ENCODE assay signal across 9 cellular contexts in genomic region chr15:60583946-60584345, GRCh38.
DNase-seq lines count a peak whose midpoint lies in the region; ATAC-seq lines count a peak whose summit lies in the region.
"Had no signal": no experiment of that assay in that cellular context is flagged by ENCODE, and none has a peak within 500 bp of the region (broad histone marks: within the 10 kb centered on the region; RNA-seq: fewer than 3 reads in every experiment).

No MANE protein-coding gene starts in this region.

- peak in 1 of 2 donors; percentile 49 for DNase-seq in activated T-cell treated with anti-CD3 and anti-CD28 coated beads, Interleukin-2, amount 50 U/mL, for 72 hours
- no peak for DNase-seq in activated T-cell treated with anti-CD3 and anti-CD28 coated beads for 4 hours
- DNase-seq in NCI-H2107 (lab: John Stamatoyannopoulos, UW), result peak; percentile 48
- no peak for DNase-seq in central memory CD8-positive, alpha-beta T cell (ENCODE audit: low spot score in 2 of 2)
- DNase-seq in stimulated activated effector memory CD8-positive, alpha-beta T cell treated with anti-CD3 and anti-CD28 coated beads, Interleukin-12 subunit alpha, Interleukin-12 subunit beta, amount 100 ng/mL, for 72 hours (ENCODE audit: low spot score in 2 of 2), result no peak

- peak; percentile 51 to 58 for ATAC-seq in activated T-cell treated with anti-CD3 and anti-CD28 coated beads, Interleukin-2, amount 50 U/mL, for 72 hours (replicated peaks in 1 of 2)
- no peak for ATAC-seq in central memory CD8-positive, alpha-beta T cell (replicated peaks; ENCODE audit: extremely low read depth, poor library complexity, severe bottlenecking)
- ATAC-seq in stimulated activated effector memory CD8-positive, alpha-beta T cell treated with anti-CD3 and anti-CD28 coated beads, Interleukin-12 subunit alpha, Interleukin-12 subunit beta, amount 100 ng/mL, for 72 hours, result peak; percentile 54
- ATAC-seq in HG02759 (IDR thresholded peaks at IDR 0.05; ENCODE audit: unreplicated experiment) (no peak), HG03095 (IDR thresholded peaks at IDR 0.05; ENCODE audit: unreplicated experiment) (no peak), HG02642 (IDR thresholded peaks at IDR 0.05; ENCODE audit: poor library complexity, unreplicated experiment) (no peak)

- H3K9me3 Mint-ChIP-seq in activated T-cell treated with anti-CD3 and anti-CD28 coated beads, Interleukin-2, amount 50 U/mL, for 72 hours, result no peaks in the 10 kb centered on the region
- no peaks in the 10 kb centered on the region for H3K9me3 Mint-ChIP-seq in central memory CD8-positive, alpha-beta T cell
- no peaks in the 10 kb centered on the region for H3K9me3 Mint-ChIP-seq in stimulated activated effector memory CD8-positive, alpha-beta T cell treated with anti-CD3 and anti-CD28 coated beads, Interleukin-12 subunit alpha, Interleukin-12 subunit beta, amount 100 ng/mL, for 72 hours
- H3K9me3 Mint-ChIP-seq: IgD-negative memory B cell had no signal

- peaks cover 0 to 3% of the 10 kb centered on the region in 2 donors for H3K36me3 Mint-ChIP-seq in activated T-cell treated with anti-CD3 and anti-CD28 coated beads, Interleukin-2, amount 50 U/mL, for 72 hours (ENCODE audit: insufficient read depth in 2 of 2)
- H3K36me3 Mint-ChIP-seq in central memory CD8-positive, alpha-beta T cell (ENCODE audit: insufficient read depth), result peaks cover 22% of the 10 kb centered on the region
- peaks cover 100% of the 10 kb centered on the region for H3K36me3 Mint-ChIP-seq in stimulated activated effector memory CD8-positive, alpha-beta T cell treated with anti-CD3 and anti-CD28 coated beads, Interleukin-12 subunit alpha, Interleukin-12 subunit beta, amount 100 ng/mL, for 72 hours
- H3K36me3 Mint-ChIP-seq: IgD-negative memory B cell had no signal

- peaks cover 97% of the 10 kb centered on the region for H3K4me1 Mint-ChIP-seq in activated T-cell treated with anti-CD3 and anti-CD28 coated beads, Interleukin-2, amount 50 U/mL, for 72 hours (ENCODE audit: low read depth)
- H3K4me1 Mint-ChIP-seq in central memory CD8-positive, alpha-beta T cell, result peaks cover 75% of the 10 kb centered on the region
- peaks cover 86% of the 10 kb centered on the region for H3K4me1 Mint-ChIP-seq in stimulated activated effector memory CD8-positive, alpha-beta T cell treated with anti-CD3 and anti-CD28 coated beads, Interleukin-12 subunit alpha, Interleukin-12 subunit beta, amount 100 ng/mL, for 72 hours

- H3K27me3 Mint-ChIP-seq in activated T-cell treated with anti-CD3 and anti-CD28 coated beads, Interleukin-2, amount 50 U/mL, for 72 hours (ENCODE audit: low read depth), result peaks cover 6% of the 10 kb centered on the region
- H3K27me3 Mint-ChIP-seq in central memory CD8-positive, alpha-beta T cell, result no peaks in the 10 kb centered on the region
- H3K27me3 Mint-ChIP-seq: IgD-negative memory B cell had no signal

- peak overlapping the region; percentile 76 to 78 for H3K4me3 Mint-ChIP-seq in activated T-cell treated with anti-CD3 and anti-CD28 coated beads, Interleukin-2, amount 50 U/mL, for 72 hours
- H3K4me3 Mint-ChIP-seq in central memory CD8-positive, alpha-beta T cell, result peak overlapping the region; percentile 59
- H3K4me3 Mint-ChIP-seq in stimulated activated effector memory CD8-positive, alpha-beta T cell treated with anti-CD3 and anti-CD28 coated beads, Interleukin-12 subunit alpha, Interleukin-12 subunit beta, amount 100 ng/mL, for 72 hours, result peak overlapping the region; percentile 76

- peak overlapping the region; percentile 94 for H3K27ac Mint-ChIP-seq in activated T-cell treated with anti-CD3 and anti-CD28 coated beads, Interleukin-2, amount 50 U/mL, for 72 hours
- peak overlapping the region; percentile 87 for H3K27ac Mint-ChIP-seq in central memory CD8-positive, alpha-beta T cell (ENCODE audit: low read depth)
- peak overlapping the region; percentile 90 for H3K27ac Mint-ChIP-seq in stimulated activated effector memory CD8-positive, alpha-beta T cell treated with anti-CD3 and anti-CD28 coated beads, Interleukin-12 subunit alpha, Interleukin-12 subunit beta, amount 100 ng/mL, for 72 hours

Comparison
In these comparisons a context has a peak if more than half of its experiments do, and no peak if none do; other contexts are left out.
1. ATAC-seq: peak in activated T-cell treated with anti-CD3 and anti-CD28 coated beads, Interleukin-2, amount 50 U/mL, for 72 hours (2 of 2) and stimulated activated effector memory CD8-positive, alpha-beta T cell treated with anti-CD3 and anti-CD28 coated beads, Interleukin-12 subunit alpha, Interleukin-12 subunit beta, amount 100 ng/mL, for 72 hours (single experiment); none in central memory CD8-positive, alpha-beta T cell (single experiment), HG02759 (single experiment), HG03095 (single experiment) and HG02642 (single experiment).
2. Peak in every context shown above with its lines, with median percentiles within 50 percentile points of each other: H3K27ac Mint-ChIP-seq and H3K4me3 Mint-ChIP-seq.